ENCODE assay signal across 28 cellular contexts in genomic region chr2:152162141-152162540, GRCh38.
"Had no signal": no experiment of that assay in that cellular context is flagged by ENCODE, and none has a peak within 500 bp of the region (broad histone marks: within the 10 kb centered on the region; RNA-seq: fewer than 3 reads in every experiment).

No MANE protein-coding gene starts in this region.

- H3K27ac Mint-ChIP-seq: stimulated activated effector memory CD8-positive, alpha-beta T cell treated with anti-CD3 and anti-CD28 coated beads, Interleukin-12 subunit alpha, Interleukin-12 subunit beta, amount 100 ng/mL, for 72 hours; stimulated activated memory B cell treated with anti-CD40 and anti-IgM and Interleukin-4, amounts not matched to agents 10 μg/mL and 1 μg/mL and 100 μg/mL, for 72 hours; stimulated activated naive CD8-positive, alpha-beta T cell treated with anti-CD3 and anti-CD28 coated beads, Interleukin-15, amount 100 ng/mL, for 72 hours; stimulated activated naive CD8-positive, alpha-beta T cell treated with anti-CD3 and anti-CD28 coated beads, Interleukin-15, Interleukin-2, amounts not matched to agents 100 ng/mL and 50 ng/mL, for 24 hours; type B pancreatic cell had no signal

- H3K27ac ChIP-seq: stomach, suprapubic skin, testis, thoracic aorta, thyroid gland, tibial artery, tibial nerve, transverse colon, upper lobe of left lung, upper lobe of right lung, uterus, vagina had no signal

- H3K27me3 Mint-ChIP-seq: stimulated activated memory B cell treated with anti-CD40 and anti-IgM and Interleukin-4, amounts not matched to agents 10 μg/mL and 1 μg/mL and 100 μg/mL, for 72 hours; stimulated activated naive CD8-positive, alpha-beta T cell treated with anti-CD3 and anti-CD28 coated beads, Interleukin-15, amount 100 ng/mL, for 72 hours; stimulated activated naive CD8-positive, alpha-beta T cell treated with anti-CD3 and anti-CD28 coated beads, Interleukin-15, Interleukin-2, amounts not matched to agents 100 ng/mL and 50 ng/mL, for 24 hours; type B pancreatic cell had no signal

- H3K36me3 Mint-ChIP-seq: stimulated activated effector memory CD8-positive, alpha-beta T cell treated with anti-CD3 and anti-CD28 coated beads, Interleukin-12 subunit alpha, Interleukin-12 subunit beta, amount 100 ng/mL, for 72 hours had no signal

- H3K27me3 ChIP-seq: stomach, suprapubic skin, testis, thyroid gland, tibial artery, tibial nerve, transverse colon, upper lobe of left lung, upper lobe of right lung, uterus, vagina had no signal

- DNase-seq: stimulated activated CD4-positive, alpha-beta T cell treated with anti-CD3 and anti-CD28 coated beads, Interleukin-2, amount 100 ng/mL, for 24 hours; stimulated activated CD4-positive, alpha-beta T cell treated with anti-CD3 and anti-CD28 coated beads, Interleukin-2, amount 100 ng/mL, for 48 hours; stimulated activated CD4-positive, alpha-beta T cell treated with anti-CD3 and anti-CD28 coated beads, Interleukin-4, amount 100 ng/mL, for 1 hour; stimulated activated CD4-positive, alpha-beta T cell treated with anti-CD3 and anti-CD28 coated beads, Interleukin-4, amount 100 ng/mL, for 24 hours; stimulated activated CD4-positive, alpha-beta T cell treated with anti-CD3 and anti-CD28 coated beads, Interleukin-4, amount 100 ng/mL, for 4 hours; stimulated activated CD8-positive, alpha-beta memory T cell treated with anti-CD3 and anti-CD28 coated beads, Interleukin-4, amount 100 ng/mL, for 48 hours; stimulated activated naive CD4-positive, alpha-beta T cell; stimulated activated naive CD4-positive, alpha-beta T cell treated with Interleukin-2 at 50 U/mL for 16 hours; stimulated activated naive CD8-positive, alpha-beta T cell treated with anti-CD3 and anti-CD28 coated beads, Interleukin-15, amount 100 ng/mL, for 72 hours; stimulated activated naive CD8-positive, alpha-beta T cell treated with anti-CD3 and anti-CD28 coated beads, Interleukin-15, Interleukin-2, amounts not matched to agents 100 U/mL and 50 U/mL, for 24 hours; stomach; substantia nigra; testis; thyroid gland; tibial artery; transverse colon; trophoblast cell; upper lobe of left lung; upper lobe of right lung; uterus had no signal

- H3K9me3 Mint-ChIP-seq: stimulated activated naive CD8-positive, alpha-beta T cell treated with anti-CD3 and anti-CD28 coated beads, Interleukin-15, Interleukin-2, amounts not matched to agents 100 ng/mL and 50 ng/mL, for 24 hours had no signal

- H3K4me3 ChIP-seq: stomach, suprapubic skin, testis, thoracic aorta, thyroid gland, tibial artery, tibial nerve, transverse colon, upper lobe of left lung, upper lobe of right lung, uterus, vagina had no signal

- H3K4me3 Mint-ChIP-seq: stimulated activated effector memory CD8-positive, alpha-beta T cell treated with anti-CD3 and anti-CD28 coated beads, Interleukin-12 subunit alpha, Interleukin-12 subunit beta, amount 100 ng/mL, for 72 hours; stimulated activated memory B cell treated with anti-CD40 and anti-IgM and Interleukin-4, amounts not matched to agents 10 μg/mL and 1 μg/mL and 100 μg/mL, for 72 hours; stimulated activated naive CD8-positive, alpha-beta T cell treated with anti-CD3 and anti-CD28 coated beads, Interleukin-15, amount 100 ng/mL, for 72 hours; stimulated activated naive CD8-positive, alpha-beta T cell treated with anti-CD3 and anti-CD28 coated beads, Interleukin-15, Interleukin-2, amounts not matched to agents 100 ng/mL and 50 ng/mL, for 24 hours; type B pancreatic cell had no signal

- ATAC-seq: stimulated activated effector memory CD8-positive, alpha-beta T cell treated with anti-CD3 and anti-CD28 coated beads, Interleukin-12 subunit alpha, Interleukin-12 subunit beta, amount 100 ng/mL, for 72 hours; stimulated activated memory B cell treated with anti-CD40 and anti-IgM and Interleukin-4, amounts not matched to agents 10 μg/mL and 1 μg/mL and 100 μg/mL, for 72 hours; stimulated activated naive CD8-positive, alpha-beta T cell treated with anti-CD3 and anti-CD28 coated beads, Interleukin-15, amount 100 ng/mL, for 72 hours; stimulated activated naive CD8-positive, alpha-beta T cell treated with anti-CD3 and anti-CD28 coated beads, Interleukin-15, Interleukin-2, amounts not matched to agents 100 U/mL and 50 U/mL, for 24 hours; upper lobe of right lung had no signal

- H3K36me3 ChIP-seq: thoracic aorta, thyroid gland, tibial artery, transverse colon, upper lobe of left lung, upper lobe of right lung, uterus, vagina had no signal

- H3K9me3 ChIP-seq: suprapubic skin, testis, thoracic aorta, thyroid gland, tibial artery, transverse colon, upper lobe of right lung, uterus, vagina had no signal
